Comparison of ENCODE assay signal across 29 cellular contexts in genomic region chr12:103482365-103482764, GRCh38. TPM values are rescaled to one million over a fixed set of nuclear protein-coding genes. Genes with fewer than 3 reads are reported as not detected.
DNase-seq lines count a peak whose midpoint lies in the region; ATAC-seq and TF ChIP-seq lines count a peak whose summit lies in the region.
"Had no signal": no experiment of that assay in that cellular context is flagged by ENCODE, and none has a peak within 500 bp of the region (broad histone marks: within the 10 kb centered on the region; RNA-seq: fewer than 3 reads in every experiment).

No MANE protein-coding gene starts in this region.

- peaks cover 4% of the 10 kb centered on the region for H3K4me1 Mint-ChIP-seq in activated CD8-positive, alpha-beta memory T cell treated with anti-CD3 and anti-CD28 coated beads, Interleukin-2, amount 10 ng/mL, durations not matched to agents 7 days and 5 days
- H3K4me1 Mint-ChIP-seq in CD4-positive, alpha-beta memory T cell, result peaks cover 6 to 9% (median 6%) of the 10 kb centered on the region in 4 donors
- peaks cover 0 to 6% of the 10 kb centered on the region in 2 donors for H3K4me1 Mint-ChIP-seq in immature natural killer cell
- H3K4me1 Mint-ChIP-seq: mesothelial cell of epicardium had no signal

- peak overlapping the region; percentile 0 for H3K27ac Mint-ChIP-seq in activated CD8-positive, alpha-beta memory T cell treated with anti-CD3 and anti-CD28 coated beads, Interleukin-2, amount 10 ng/mL, durations not matched to agents 7 days and 5 days
- H3K27ac Mint-ChIP-seq in CD4-positive, alpha-beta memory T cell, result peak overlapping the region in 6 of 7 donors; percentile 14 to 90 (median 79)
- H3K27ac Mint-ChIP-seq in immature natural killer cell, result peak overlapping the region in 4 of 6 donors; percentile 10 to 67 (median 40)
- H3K27ac Mint-ChIP-seq: mesothelial cell of epicardium had no signal

- H4K20me1 ChIP-seq in PC-9 (ENCODE audit: insufficient read depth), result no peaks in the 10 kb centered on the region
- H4K20me1 ChIP-seq: BLaER1 had no signal

- H3K4me1 ChIP-seq in CD4-positive, alpha-beta memory T cell (ENCODE audit: insufficient read depth, low read length), result no peaks in the 10 kb centered on the region
- no peaks in the 10 kb centered on the region for H3K4me1 ChIP-seq in PC-9 (replicated peaks; ENCODE audit: insufficient read depth)
- H3K4me1 ChIP-seq: BLaER1, left lung had no signal

- no peak overlapping the region for H3K4me3 ChIP-seq in CD4-positive, alpha-beta memory T cell (ENCODE audit: low read length in 2 of 2)
- no peak overlapping the region for H3K4me3 ChIP-seq in PC-9
- H3K4me3 ChIP-seq: BLaER1, dorsolateral prefrontal cortex, left lung had no signal

- H3K27ac ChIP-seq in CD4-positive, alpha-beta memory T cell (ENCODE audit: low read depth, low read length), result no peak overlapping the region
- H3K27ac ChIP-seq in PC-9, result no peak overlapping the region
- H3K27ac ChIP-seq: BLaER1, dorsolateral prefrontal cortex, epithelial cell of prostate, left lung, RWPE1 had no signal

- no peaks in the 10 kb centered on the region for H3K36me3 ChIP-seq in CD4-positive, alpha-beta memory T cell (ENCODE audit: insufficient read depth, low read length)
- no peaks in the 10 kb centered on the region for H3K36me3 ChIP-seq in PC-9 (ENCODE audit: low read depth)
- H3K36me3 ChIP-seq: BLaER1, left lung had no signal

- H3K9me2 ChIP-seq in PC-9 (ENCODE audit: insufficient read depth), result no peaks in the 10 kb centered on the region
- H3K9me2 ChIP-seq: SK-N-SH had no signal

- H3K36me3 Mint-ChIP-seq in activated CD8-positive, alpha-beta memory T cell treated with anti-CD3 and anti-CD28 coated beads, Interleukin-2, amount 10 ng/mL, durations not matched to agents 7 days and 5 days, result peaks cover 2% of the 10 kb centered on the region
- H3K36me3 Mint-ChIP-seq in CD4-positive, alpha-beta memory T cell, result no peaks in the 10 kb centered on the region
- no peaks in the 10 kb centered on the region for H3K36me3 Mint-ChIP-seq in immature natural killer cell
- H3K36me3 Mint-ChIP-seq: mesothelial cell of epicardium had no signal

- H3K27me3 ChIP-seq in CD4-positive, alpha-beta memory T cell (ENCODE audit: insufficient read depth, low read length), result no peaks in the 10 kb centered on the region
- H3K27me3 ChIP-seq in PC-9 (ENCODE audit: insufficient read depth, low read depth), result no peaks in the 10 kb centered on the region; the same call in 1 of the 2 replicates
- H3K27me3 ChIP-seq: BLaER1, dorsolateral prefrontal cortex, left lung had no signal

- intact Hi-C loops in CD4-positive, alpha-beta memory T cell (cut with micrococcal nuclease), result no loop called here
- intact Hi-C loops in PC-9 (cut with micrococcal nuclease; ENCODE audit: unreplicated experiment), result no loop called here

- peak overlapping the region; percentile 45 for H3K4me2 ChIP-seq in PC-9
- H3K4me2 ChIP-seq: BLaER1, SK-N-SH had no signal

- BruUV-seq in PC-9 (replicated peaks; lab: Mats Ljungman, UMichigan), result no TSS peak

- CTCF ChIA-PET in activated CD8-positive, alpha-beta memory T cell treated with anti-CD3 and anti-CD28 coated beads, Interleukin-2, amount 10 ng/mL, durations not matched to agents 7 days and 5 days (lab: Charles Lee), result no interaction called here
- CTCF ChIA-PET in CD4-positive, alpha-beta memory T cell (lab: Charles Lee; ENCODE audit: partially characterized antibody), result no interaction called here
- CTCF ChIA-PET in PC-9 (lab: Charles Lee), result no interaction called here

- peak overlapping the region; percentile 21 for H3K4me3 Mint-ChIP-seq in activated CD8-positive, alpha-beta memory T cell treated with anti-CD3 and anti-CD28 coated beads, Interleukin-2, amount 10 ng/mL, durations not matched to agents 7 days and 5 days
- peak overlapping the region; percentile 57 to 79 (median 74) for H3K4me3 Mint-ChIP-seq in CD4-positive, alpha-beta memory T cell
- peak overlapping the region in 4 of 5 donors; percentile 11 to 71 (median 46) for H3K4me3 Mint-ChIP-seq in immature natural killer cell
- H3K4me3 Mint-ChIP-seq: mesothelial cell of epicardium had no signal

- no peaks in the 10 kb centered on the region for H3K27me3 Mint-ChIP-seq in activated CD8-positive, alpha-beta memory T cell treated with anti-CD3 and anti-CD28 coated beads, Interleukin-2, amount 10 ng/mL, durations not matched to agents 7 days and 5 days
- no peaks in the 10 kb centered on the region for H3K27me3 Mint-ChIP-seq in CD4-positive, alpha-beta memory T cell
- no peaks in the 10 kb centered on the region for H3K27me3 Mint-ChIP-seq in immature natural killer cell (ENCODE audit: low read depth in 3 of 3)

- no peak for DNase-seq in activated CD8-positive, alpha-beta memory T cell treated with anti-CD3 and anti-CD28 coated beads, Interleukin-2, amount 10 ng/mL, durations not matched to agents 7 days and 5 days
- DNase-seq in activated CD8-positive, alpha-beta memory T cell treated with anti-CD3 and anti-CD28 coated beads for 24 hours, result no peak
- no peak for DNase-seq in CD4-positive, alpha-beta memory T cell
- no peak for DNase-seq in PC-9
- DNase-seq in immature natural killer cell, result no peak
- DNase-seq in stimulated activated CD4-positive, alpha-beta T cell treated with anti-CD3 and anti-CD28 coated beads, Interleukin-12 subunit alpha, Interleukin-12 subunit beta, amount 100 ng/mL, for 4 hours, result no peak
- no peak for DNase-seq in RPMI8226
- no peak for DNase-seq in SK-N-DZ (ENCODE audit: low spot score)
- DNase-seq: activated CD4-positive, CD25-positive, alpha-beta regulatory T cell; activated gamma-delta T cell treated with Interleukin-2 at 50 U/mL for 16 hours; DMS 273 treated with DMSO at 0.1 percent for 48 hours; dorsolateral prefrontal cortex; HCEC 1CT; head of caudate nucleus; IMR-90; left lung; NCI-H1436 treated with DMSO at 0.1 percent for 48 hours; NCI-H510A; SK-N-SH; stimulated activated CD4-positive, alpha-beta T cell treated with anti-CD3 and anti-CD28 coated beads, Interleukin-15, amount 100 ng/mL, for 24 hours; T-helper 9 cell had no signal

- no peaks in the 10 kb centered on the region for H3K9me3 ChIP-seq in CD4-positive, alpha-beta memory T cell (ENCODE audit: control insufficient read depth in 1 of 2, low read length in 2 of 2)
- no peaks in the 10 kb centered on the region for H3K9me3 ChIP-seq in PC-9 (ENCODE audit: insufficient read depth, low read depth)

- no peak for TF ChIP-seq CTCF in PC-9 (conservative IDR thresholded peaks at IDR 0.05)

- ATAC-seq in activated CD8-positive, alpha-beta memory T cell treated with anti-CD3 and anti-CD28 coated beads, Interleukin-2, amount 10 ng/mL, durations not matched to agents 7 days and 5 days, result no peak
- ATAC-seq: left lung, sciatic nerve had no signal

- H3K9me3 Mint-ChIP-seq in activated CD8-positive, alpha-beta memory T cell treated with anti-CD3 and anti-CD28 coated beads, Interleukin-2, amount 10 ng/mL, durations not matched to agents 7 days and 5 days (ENCODE audit: low read depth), result peaks cover 3% of the 10 kb centered on the region
- peaks cover 2 to 32% (median 20%) of the 10 kb centered on the region in 8 donors for H3K9me3 Mint-ChIP-seq in CD4-positive, alpha-beta memory T cell
- H3K9me3 Mint-ChIP-seq in immature natural killer cell, result peaks cover 1 to 11% (median 5%) of the 10 kb centered on the region in 6 donors

- H3K79me2 ChIP-seq in PC-9 (ENCODE audit: low read depth), result no peaks in the 10 kb centered on the region

- POLR2A ChIA-PET in CD4-positive, alpha-beta memory T cell (lab: Charles Lee; ENCODE audit: partially characterized antibody), result no interaction called here
- POLR2A ChIA-PET in PC-9 (lab: Charles Lee; ENCODE audit: unreplicated experiment), result no interaction called here

- H3F3A ChIP-seq in PC-9 (ENCODE audit: insufficient read depth, low read depth), result no peaks in the 10 kb centered on the region

- no peak overlapping the region for H2AFZ ChIP-seq in PC-9

RNA-seq across cellular contexts. Expression of gene C12orf42, which starts 13.4 kb away (rescaled TPM):
- total RNA-seq in activated CD8-positive, alpha-beta memory T cell treated with anti-CD3 and anti-CD28 coated beads, Interleukin-2, amount 10 ng/mL, durations not matched to agents 7 days and 5 days, result under 1 TPM in 1 of 2 experiments, not detected in 1; 0.84 TPM
- 10 to 100 TPM in 1 of 2 experiments, 1 to 10 TPM in 1; 8.4 to 12.8 TPM for total RNA-seq in CD4-positive, alpha-beta memory T cell
- 1 to 10 TPM; 4.5 TPM for polyA plus RNA-seq in CD4-positive, alpha-beta memory T cell
- total RNA-seq in PC-9 (2021), result not detected in 2 replicates
- polyA plus RNA-seq in immature natural killer cell, result under 1 TPM in 2 of 3 donors, not detected in 1; 0.14 to 0.50 TPM
- 0.10 TPM in 1 of 2 replicates, not detected in the other for polyA plus RNA-seq in SK-N-DZ (2014; cell fraction: cytosol; rRNA removed)
- 0.12 and 1.5 TPM in 2 replicates for polyA plus RNA-seq in SK-N-DZ (2014; cell fraction: nucleus; rRNA removed)
- total RNA-seq: A673, IMR-90, left lung, posterior vena cava, ureter had no signal
- polyA plus RNA-seq: IMR-90, SK-N-SH had no signal

Comparison
In these comparisons a context has a peak if more than half of its experiments do, and no peak if none do; other contexts are left out.
1. H3K27ac Mint-ChIP-seq: peak in every context shown above with its lines; median percentile 79 in CD4-positive, alpha-beta memory T cell; 40 in immature natural killer cell; 0 in activated CD8-positive, alpha-beta memory T cell treated with anti-CD3 and anti-CD28 coated beads, Interleukin-2, amount 10 ng/mL, durations not matched to agents 7 days and 5 days.
2. H3K4me3 Mint-ChIP-seq: peak in every context shown above with its lines; median percentile 74 in CD4-positive, alpha-beta memory T cell; 46 in immature natural killer cell; 21 in activated CD8-positive, alpha-beta memory T cell treated with anti-CD3 and anti-CD28 coated beads, Interleukin-2, amount 10 ng/mL, durations not matched to agents 7 days and 5 days.